In the genomic region with DNA sequence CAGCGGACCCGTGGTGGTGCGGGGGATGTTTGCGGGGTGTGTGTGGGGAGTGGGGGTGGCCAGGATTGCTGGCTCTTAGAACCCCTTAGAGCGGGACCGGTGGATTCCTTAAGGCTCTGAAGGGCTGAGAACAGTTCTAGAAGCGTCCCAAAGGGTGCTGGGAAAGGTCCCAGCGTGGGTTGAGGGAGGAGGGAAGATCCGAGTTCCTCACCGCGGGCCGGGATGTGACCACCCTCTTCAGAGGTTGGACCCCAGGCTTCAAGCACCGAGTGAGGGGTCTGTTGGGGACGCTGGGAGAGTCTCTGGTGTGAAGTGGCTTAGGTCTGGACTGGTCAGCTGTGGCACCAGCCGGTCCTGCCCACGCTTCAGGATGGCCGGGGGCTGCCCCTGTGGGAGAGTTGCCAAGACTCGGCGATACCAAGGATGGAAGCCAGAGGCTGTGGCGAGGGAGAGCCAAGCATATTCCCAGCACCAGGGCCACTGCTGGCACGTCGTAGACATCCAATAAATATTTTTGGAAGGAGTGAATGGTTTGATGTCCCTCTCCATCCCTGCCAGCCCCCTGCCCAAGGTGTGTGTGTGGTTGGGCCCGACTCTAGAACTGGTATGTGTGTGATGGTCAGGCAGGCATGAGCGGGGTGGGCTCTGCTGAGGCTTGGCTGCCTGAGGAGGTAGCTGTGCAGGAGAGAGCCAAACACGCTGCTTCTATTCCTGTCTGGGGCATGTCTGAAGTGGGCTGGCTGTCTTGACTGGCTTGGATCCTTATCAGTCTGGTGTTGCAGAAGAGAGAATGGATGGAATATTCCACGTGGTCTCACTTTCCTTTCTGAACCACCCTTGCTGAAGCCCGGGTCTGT, we compare ENCODE assay signal across 26 cellular contexts. TPM values are rescaled to one million over a fixed set of nuclear protein-coding genes. Genes with fewer than 3 reads are reported as not detected.
DNase-seq lines count a peak whose midpoint lies in the region; ATAC-seq and TF ChIP-seq lines count a peak whose summit lies in the region.
"Had no signal": no experiment of that assay in that cellular context is flagged by ENCODE, and none has a peak within 500 bp of the region (broad histone marks: within the 10 kb centered on the region; RNA-seq: fewer than 3 reads in every experiment).

No MANE protein-coding gene starts in this region.

- intact Hi-C loops in left cardiac atrium (cut with DNase I) = no loop called here
- intact Hi-C loops in posterior vena cava (cut with DNase I) = no loop called here
- intact Hi-C loops in activated naive CD4-positive, alpha-beta T cell treated with anti-CD3 and anti-CD28 coated beads for 36 hours (cut with micrococcal nuclease) = no loop called here

- ATAC-seq in left cardiac atrium (peak; percentile 62), HG03135 (IDR thresholded peaks at IDR 0.05; ENCODE audit: unreplicated experiment) (no peak)
- ATAC-seq: activated CD4-positive, CD25-positive, alpha-beta regulatory T cell treated with anti-CD3 and anti-CD28 coated beads, Interleukin-2, amount 50 U/mL, for 24 hours; activated T-cell treated with anti-CD3 and anti-CD28 coated beads, Interleukin-2, amount 50 U/mL, for 72 hours; HCT116; PC-3; stimulated activated naive CD8-positive, alpha-beta T cell treated with anti-CD3 and anti-CD28 coated beads, Interleukin-15, Interleukin-2, amounts not matched to agents 100 U/mL and 50 U/mL, for 24 hours; T-cell had no signal

- H3K4me1 Mint-ChIP-seq in activated naive CD4-positive, alpha-beta T cell treated with anti-CD3 and anti-CD28 coated beads for 36 hours (ENCODE audit: low read depth) = peaks cover 2% of the 10 kb centered on the region
- H3K4me1 Mint-ChIP-seq: CD14-positive monocyte had no signal

- H3K27ac ChIP-seq in HEK293 (ENCODE audit: extremely low read depth, low read depth, low read length) (no peak overlapping the region), RWPE1 (peak overlapping the region; percentile 66)
- H3K27ac ChIP-seq: SJCRH30 had no signal

- no peaks in the 10 kb centered on the region for H3K9me3 Mint-ChIP-seq in activated naive CD4-positive, alpha-beta T cell treated with anti-CD3 and anti-CD28 coated beads for 36 hours
- H3K9me3 Mint-ChIP-seq: activated T-cell treated with anti-CD3 and anti-CD28 coated beads, Interleukin-2, amount 50 U/mL, for 72 hours; T-cell had no signal

- no peaks in the 10 kb centered on the region for H3K36me3 Mint-ChIP-seq in activated naive CD4-positive, alpha-beta T cell treated with anti-CD3 and anti-CD28 coated beads for 36 hours (ENCODE audit: low read depth)

- no peak overlapping the region for H3K27ac Mint-ChIP-seq in activated naive CD4-positive, alpha-beta T cell treated with anti-CD3 and anti-CD28 coated beads for 36 hours
- H3K27ac Mint-ChIP-seq: activated T-cell treated with anti-CD3 and anti-CD28 coated beads, Interleukin-2, amount 50 U/mL, for 72 hours; T-cell had no signal

- CTCF ChIA-PET in HEK293 (lab: Yijun Ruan, JAX) (no interaction called here), RWPE1 (lab: Yijun Ruan, JAX) (no interaction called here)
- CTCF ChIA-PET in activated naive CD4-positive, alpha-beta T cell treated with anti-CD3 and anti-CD28 coated beads for 36 hours (lab: Charles Lee) = no interaction called here

- H3K4me3 Mint-ChIP-seq in activated naive CD4-positive, alpha-beta T cell treated with anti-CD3 and anti-CD28 coated beads for 36 hours = no peak overlapping the region
- H3K4me3 Mint-ChIP-seq: activated T-cell treated with anti-CD3 and anti-CD28 coated beads, Interleukin-2, amount 50 U/mL, for 72 hours; CD14-positive monocyte; T-cell had no signal

- H3K27me3 Mint-ChIP-seq in activated naive CD4-positive, alpha-beta T cell treated with anti-CD3 and anti-CD28 coated beads for 36 hours (ENCODE audit: low read depth) = no peaks in the 10 kb centered on the region
- H3K27me3 Mint-ChIP-seq: T-cell had no signal

- POLR2A ChIA-PET in HEK293 (lab: Yijun Ruan, JAX) (no interaction called here), RWPE1 (lab: Yijun Ruan, JAX; ENCODE audit: low non-redundant PET) (no interaction called here)

- H3K4me1 ChIP-seq in HEK293 (ENCODE audit: control insufficient read depth, insufficient read depth, low read length) = no peaks in the 10 kb centered on the region

- no peak overlapping the region for H3K4me3 ChIP-seq in HEK293 (ENCODE audit: low read depth, low read length)
- H3K4me3 ChIP-seq: SJCRH30 had no signal

- H3K36me3 ChIP-seq in HEK293 (ENCODE audit: control insufficient read depth in 2 of 2, insufficient read depth in 1 of 2, low read length in 2 of 2) = peaks cover 0 to 25% of the 10 kb centered on the region in 2 experiments; a peak in 1 of 3 replicates

- no peak for TF ChIP-seq CTCF in HEK293 (tag by site-specific recombination; IDR thresholded peaks at IDR 0.05)
- TF ChIP-seq CTCF in RWPE1 (conservative IDR thresholded peaks at IDR 0.05; ENCODE audit: low read depth) = no peak

- H3K9me3 ChIP-seq in HEK293 (ENCODE audit: control insufficient read depth, insufficient read depth, low read depth, low read length) = no peaks in the 10 kb centered on the region
- H3K9me3 ChIP-seq: SJCRH30 had no signal

- DNase-seq in RWPE1 (ENCODE audit: low spot score) = no peak
- DNase-seq in left cardiac atrium = no peak
- peak; percentile 74 for DNase-seq in posterior vena cava (ENCODE audit: low spot score)
- no peak for DNase-seq in activated naive CD4-positive, alpha-beta T cell treated with anti-CD3 and anti-CD28 coated beads for 36 hours
- DNase-seq in activated CD4-positive, alpha-beta T cell treated with anti-CD3 and anti-CD28 coated beads, Interleukin-2, amount 50 U/mL, for 4 hours = no peak
- DNase-seq: activated CD8-positive, alpha-beta memory T cell treated with anti-CD3 and anti-CD28 coated beads for 24 hours; activated naive CD4-positive, alpha-beta T cell treated with anti-CD3 and anti-CD28 coated beads, Interleukin-2, amount 50 U/mL, for 16 hours; activated T-cell treated with anti-CD3 and anti-CD28 coated beads, Interleukin-2, amount 50 U/mL, for 72 hours; Calu3; caudate nucleus; kidney glomerular epithelial cell; NCI-H1417 treated with DMSO at 0.1 percent for 48 hours; NCI-H2081 treated with DMSO at 0.1 percent for 48 hours; NCI-H446 treated with DMSO at 0.1 percent for 48 hours; occipital lobe; PC-3; SJCRH30; stimulated activated naive CD8-positive, alpha-beta T cell treated with anti-CD3 and anti-CD28 coated beads, Interleukin-15, Interleukin-2, amounts not matched to agents 100 U/mL and 50 U/mL, for 24 hours; T-cell had no signal

TF ChIP-seq in HEK293, 187 proteins besides CTCF, POLR2A, EP300 and RAD21:
- no peak for TF ChIP-seq ZNF76 (tag by site-specific recombination; IDR thresholded peaks at IDR 0.05; ENCODE audit: borderline replicate concordance, low read depth)
- TF ChIP-seq, protein P1, sequence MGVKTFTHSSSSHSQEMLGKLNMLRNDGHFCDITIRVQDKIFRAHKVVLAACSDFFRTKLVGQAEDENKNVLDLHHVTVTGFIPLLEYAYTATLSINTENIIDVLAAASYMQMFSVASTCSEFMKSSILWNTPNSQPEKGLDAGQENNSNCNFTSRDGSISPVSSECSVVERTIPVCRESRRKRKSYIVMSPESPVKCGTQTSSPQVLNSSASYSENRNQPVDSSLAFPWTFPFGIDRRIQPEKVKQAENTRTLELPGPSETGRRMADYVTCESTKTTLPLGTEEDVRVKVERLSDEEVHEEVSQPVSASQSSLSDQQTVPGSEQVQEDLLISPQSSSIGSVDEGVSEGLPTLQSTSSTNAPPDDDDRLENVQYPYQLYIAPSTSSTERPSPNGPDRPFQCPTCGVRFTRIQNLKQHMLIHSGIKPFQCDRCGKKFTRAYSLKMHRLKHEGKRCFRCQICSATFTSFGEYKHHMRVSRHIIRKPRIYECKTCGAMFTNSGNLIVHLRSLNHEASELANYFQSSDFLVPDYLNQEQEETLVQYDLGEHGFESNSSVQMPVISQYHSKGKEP (tag by site-specific recombination; IDR thresholded peaks at IDR 0.05) = no peak
- TF ChIP-seq, protein P2, sequence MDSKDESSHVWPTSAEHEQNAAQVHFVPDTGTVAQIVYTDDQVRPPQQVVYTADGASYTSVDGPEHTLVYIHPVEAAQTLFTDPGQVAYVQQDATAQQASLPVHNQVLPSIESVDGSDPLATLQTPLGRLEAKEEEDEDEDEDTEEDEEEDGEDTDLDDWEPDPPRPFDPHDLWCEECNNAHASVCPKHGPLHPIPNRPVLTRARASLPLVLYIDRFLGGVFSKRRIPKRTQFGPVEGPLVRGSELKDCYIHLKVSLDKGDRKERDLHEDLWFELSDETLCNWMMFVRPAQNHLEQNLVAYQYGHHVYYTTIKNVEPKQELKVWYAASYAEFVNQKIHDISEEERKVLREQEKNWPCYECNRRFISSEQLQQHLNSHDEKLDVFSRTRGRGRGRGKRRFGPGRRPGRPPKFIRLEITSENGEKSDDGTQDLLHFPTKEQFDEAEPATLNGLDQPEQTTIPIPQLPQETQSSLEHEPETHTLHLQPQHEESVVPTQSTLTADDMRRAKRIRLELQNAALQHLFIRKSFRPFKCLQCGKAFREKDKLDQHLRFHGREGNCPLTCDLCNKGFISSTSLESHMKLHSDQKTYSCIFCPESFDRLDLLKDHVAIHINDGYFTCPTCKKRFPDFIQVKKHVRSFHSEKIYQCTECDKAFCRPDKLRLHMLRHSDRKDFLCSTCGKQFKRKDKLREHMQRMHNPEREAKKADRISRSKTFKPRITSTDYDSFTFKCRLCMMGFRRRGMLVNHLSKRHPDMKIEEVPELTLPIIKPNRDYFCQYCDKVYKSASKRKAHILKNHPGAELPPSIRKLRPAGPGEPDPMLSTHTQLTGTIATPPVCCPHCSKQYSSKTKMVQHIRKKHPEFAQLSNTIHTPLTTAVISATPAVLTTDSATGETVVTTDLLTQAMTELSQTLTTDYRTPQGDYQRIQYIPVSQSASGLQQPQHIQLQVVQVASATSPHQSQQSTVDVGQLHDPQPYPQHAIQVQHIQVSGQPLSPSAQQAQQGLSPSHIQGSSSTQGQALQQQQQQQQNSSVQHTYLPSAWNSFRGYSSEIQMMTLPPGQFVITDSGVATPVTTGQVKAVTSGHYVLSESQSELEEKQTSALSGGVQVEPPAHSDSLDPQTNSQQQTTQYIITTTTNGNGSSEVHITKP (tag by site-specific recombination; IDR thresholded peaks at IDR 0.05) = peak; percentile 32; the same call in 1 of the 2 replicates

RNA-seq across cellular contexts. Expression of a gene that starts 19.2 kb away (rescaled TPM):
- total RNA-seq in left cardiac atrium (1 to 10 TPM; 3.8 to 4.2 TPM), posterior vena cava (1 to 10 TPM; 4.6 to 5.0 TPM)
- total RNA-seq in activated naive CD4-positive, alpha-beta T cell treated with anti-CD3 and anti-CD28 coated beads for 36 hours = 1 to 10 TPM; 4.5 to 5.2 TPM

RNA-seq across cellular contexts. Expression of a gene that starts 29.7 kb away (rescaled TPM):
- total RNA-seq in left cardiac atrium (100 to 1,000 TPM; 100 to 108 TPM), posterior vena cava (10 to 100 TPM; 48.9 to 50.5 TPM)
- 10 to 100 TPM; 45.7 to 49.3 TPM for total RNA-seq in activated naive CD4-positive, alpha-beta T cell treated with anti-CD3 and anti-CD28 coated beads for 36 hours

RNA-seq across cellular contexts. Expression of a gene that starts 52.1 kb away (rescaled TPM):
- total RNA-seq in left cardiac atrium (10 to 100 TPM; 16.6 to 19.7 TPM), posterior vena cava (10 to 100 TPM; 12.9 to 15.4 TPM)
- total RNA-seq in activated naive CD4-positive, alpha-beta T cell treated with anti-CD3 and anti-CD28 coated beads for 36 hours = 1 to 10 TPM; 9.1 to 9.7 TPM
- total RNA-seq: Calu3, MCF 10A, PC-3, SJCRH30 had no signal

RNA-seq across cellular contexts. Expression of a gene that starts 56.9 kb away (rescaled TPM):
- total RNA-seq in left cardiac atrium (100 to 1,000 TPM in 1 of 2 donors, 10 to 100 TPM in 1; 86.4 to 178 TPM), posterior vena cava (100 to 1,000 TPM; 123 to 153 TPM)
- not detected for total RNA-seq in activated naive CD4-positive, alpha-beta T cell treated with anti-CD3 and anti-CD28 coated beads for 36 hours
- total RNA-seq: activated T-cell treated with anti-CD3 and anti-CD28 coated beads, Interleukin-2, amount 50 U/mL, for 72 hours; endothelial cell of umbilical vein; MCF 10A had no signal
